ENCODE assay signal across 8 cellular contexts in genomic region chr11:10659339-10660216, GRCh38. TPM values are rescaled to one million over a fixed set of nuclear protein-coding genes. Genes with fewer than 3 reads are reported as not detected.
DNase-seq lines count a peak whose midpoint lies in the region; ATAC-seq, FAIRE-seq and TF ChIP-seq lines count a peak whose summit lies in the region.

No MANE protein-coding gene starts in this region.

- H3K36me3 Mint-ChIP-seq in T-helper 2 cell treated with Interferon-gamma antibody and Interleukin-4, amounts not matched to agents 5 μg/mL and 100 μg/mL, for 36 hours (ENCODE audit: low read depth): no peaks in the 10 kb centered on the region
- H3K36me3 Mint-ChIP-seq in activated B cell treated with CpG ODN at 0.5 μM for 24 hours (ENCODE audit: low read depth) (no peaks in the 10 kb centered on the region), natural killer cell (no peaks in the 10 kb centered on the region)

- no peak for ATAC-seq in activated B cell treated with CpG ODN at 0.5 μM for 24 hours (ENCODE audit: low read depth)
- no peak for ATAC-seq in GM21528 (IDR thresholded peaks at IDR 0.05; ENCODE audit: low FRiP score, unreplicated experiment)
- no peak for ATAC-seq in GM19324 (IDR thresholded peaks at IDR 0.05; ENCODE audit: low FRiP score, unreplicated experiment)
- no peak for ATAC-seq in natural killer cell

- H3K4me3 ChIP-seq in keratinocyte (ENCODE audit: control insufficient read depth in 2 of 3, extremely low read depth in 1 of 3, insufficient read depth in 2 of 3, low read depth in 1 of 3, low read length in 3 of 3) (no peak overlapping the region), subcutaneous abdominal adipose tissue (ENCODE audit: low read depth in 1 of 5, low read length in 5 of 5) (no peak overlapping the region)

- CTCF ChIA-PET in activated B cell treated with CpG ODN at 0.5 μM for 24 hours (lab: Charles Lee): interaction anchor here (1.3 kb wide), 1 partner anchor 246 kb away, joined by 3 read pairs; no protein-coding TSS in a partner anchor

- H3K9me3 Mint-ChIP-seq in T-helper 2 cell treated with Interferon-gamma antibody and Interleukin-4, amounts not matched to agents 5 μg/mL and 100 μg/mL, for 36 hours: no peaks in the 10 kb centered on the region
- H3K9me3 Mint-ChIP-seq in activated B cell treated with CpG ODN at 0.5 μM for 24 hours (no peaks in the 10 kb centered on the region), natural killer cell (no peaks in the 10 kb centered on the region)

- H3K9ac ChIP-seq in keratinocyte (ENCODE audit: control insufficient read depth, extremely low read depth, insufficient read depth, low read length): peak overlapping the region; percentile 24
- peak overlapping the region in 1 of 5 donors; percentile 31 for H3K9ac ChIP-seq in subcutaneous abdominal adipose tissue (ENCODE audit: low read length in 5 of 5)

- POLR2A ChIA-PET in activated B cell treated with CpG ODN at 0.5 μM for 24 hours (lab: Charles Lee): no interaction called here

- H3K36me3 ChIP-seq in keratinocyte (ENCODE audit: control insufficient read depth in 2 of 2, extremely low read depth in 1 of 2, insufficient read depth in 2 of 2, low read length in 2 of 2): no peaks in the 10 kb centered on the region
- H3K36me3 ChIP-seq in subcutaneous abdominal adipose tissue (ENCODE audit: control insufficient read depth in 5 of 5, insufficient read depth in 5 of 5, low read length in 5 of 5): no peaks in the 10 kb centered on the region

- intact Hi-C loops in activated B cell treated with CpG ODN at 0.5 μM for 24 hours (cut with micrococcal nuclease): loop anchor here (5.0 kb wide), 1 partner anchor 52 kb away; no protein-coding TSS in a partner anchor
- intact Hi-C loops in natural killer cell (cut with micrococcal nuclease): no loop called here

- no peak overlapping the region for H3K4me3 Mint-ChIP-seq in T-helper 2 cell treated with Interferon-gamma antibody and Interleukin-4, amounts not matched to agents 5 μg/mL and 100 μg/mL, for 36 hours
- no peak overlapping the region for H3K4me3 Mint-ChIP-seq in activated B cell treated with CpG ODN at 0.5 μM for 24 hours
- no peak overlapping the region for H3K4me3 Mint-ChIP-seq in natural killer cell

- H3K27ac ChIP-seq in keratinocyte (ENCODE audit: control insufficient read depth, insufficient read depth, low read length): peak overlapping the region; percentile 39
- peak overlapping the region; percentile 66 for H3K27ac ChIP-seq in subcutaneous abdominal adipose tissue (ENCODE audit: low read depth, low read length)

- peak overlapping the region; percentile 42 for H3K4me2 ChIP-seq in keratinocyte (ENCODE audit: control insufficient read depth, extremely low read depth, insufficient read depth, low read depth, low read length)

- H3K4me1 Mint-ChIP-seq in T-helper 2 cell treated with Interferon-gamma antibody and Interleukin-4, amounts not matched to agents 5 μg/mL and 100 μg/mL, for 36 hours (ENCODE audit: low read depth): peaks cover 18% of the 10 kb centered on the region
- peaks cover 57% of the 10 kb centered on the region for H3K4me1 Mint-ChIP-seq in activated B cell treated with CpG ODN at 0.5 μM for 24 hours
- H3K4me1 Mint-ChIP-seq in natural killer cell: peaks cover 0 to 5% of the 10 kb centered on the region in 2 donors

- no peak for FAIRE-seq in keratinocyte (lab: Jason Lieb, UNC)

- DNase-seq in T-helper 2 cell treated with Interferon-gamma antibody and Interleukin-4, amounts not matched to agents 5 μg/mL and 100 μg/mL, for 36 hours (ENCODE audit: low spot score): peak; percentile 36
- no peak for DNase-seq in T-helper 2 cell
- no peak for DNase-seq in activated B cell treated with CpG ODN at 0.5 μM for 24 hours
- no peak for DNase-seq in keratinocyte (ENCODE audit: low read depth, low spot score)
- DNase-seq in natural killer cell: no peak

- no peaks in the 10 kb centered on the region for H4K20me1 ChIP-seq in keratinocyte (ENCODE audit: control insufficient read depth, extremely low read depth, insufficient read depth, low read length)

- no peak for TF ChIP-seq CTCF in activated B cell treated with CpG ODN at 0.5 μM for 24 hours (IDR thresholded peaks at IDR 0.05)
- TF ChIP-seq CTCF in keratinocyte (optimal IDR thresholded peaks at IDR 0.05 in 1 of 3, IDR thresholded peaks at IDR 0.05 in 1 of 3, conservative IDR thresholded peaks at IDR 0.05 in 1 of 3; ENCODE audit: extremely low read depth in 1 of 3, insufficient read depth in 2 of 3, low read length in 3 of 3): no peak
- no peak for TF ChIP-seq CTCF in natural killer cell (IDR thresholded peaks at IDR 0.05)

- no peaks in the 10 kb centered on the region for H3K27me3 Mint-ChIP-seq in T-helper 2 cell treated with Interferon-gamma antibody and Interleukin-4, amounts not matched to agents 5 μg/mL and 100 μg/mL, for 36 hours (ENCODE audit: low read depth)
- H3K27me3 Mint-ChIP-seq in activated B cell treated with CpG ODN at 0.5 μM for 24 hours (no peaks in the 10 kb centered on the region), natural killer cell (ENCODE audit: low read depth in 2 of 2) (peaks cover 0 to 3% of the 10 kb centered on the region in 2 donors)

- H2AFZ ChIP-seq in keratinocyte (ENCODE audit: control insufficient read depth, low read length): peak overlapping the region; percentile 50

- no peaks in the 10 kb centered on the region for H3K79me2 ChIP-seq in keratinocyte (ENCODE audit: control insufficient read depth, insufficient read depth, low read length)

- H3K4me1 ChIP-seq in keratinocyte (ENCODE audit: control insufficient read depth, extremely low read depth, insufficient read depth, low read length) (peaks cover 41% of the 10 kb centered on the region), subcutaneous abdominal adipose tissue (ENCODE audit: control insufficient read depth in 5 of 5, insufficient read depth in 5 of 5, low read length in 5 of 5) (peaks cover 9 to 63% (median 49%) of the 10 kb centered on the region in 5 donors)

- H3K27ac Mint-ChIP-seq in T-helper 2 cell treated with Interferon-gamma antibody and Interleukin-4, amounts not matched to agents 5 μg/mL and 100 μg/mL, for 36 hours: no peak overlapping the region
- H3K27ac Mint-ChIP-seq in activated B cell treated with CpG ODN at 0.5 μM for 24 hours (peak overlapping the region; percentile 22), natural killer cell (no peak overlapping the region)

- H3K9me3 ChIP-seq in keratinocyte (ENCODE audit: control insufficient read depth, low read depth, low read length) (no peaks in the 10 kb centered on the region), subcutaneous abdominal adipose tissue (ENCODE audit: control insufficient read depth in 5 of 5, low read length in 5 of 5) (no peaks in the 10 kb centered on the region)

- dilution Hi-C loops in keratinocyte (cut with MboI; ENCODE audit: extremely low pct_ligation_motif_present, low sequenced_read_pairs): no loop called here

- no peaks in the 10 kb centered on the region for H3K9me1 ChIP-seq in keratinocyte (ENCODE audit: control insufficient read depth, extremely low read depth, insufficient read depth, low read length)

- no peaks in the 10 kb centered on the region for H3K27me3 ChIP-seq in keratinocyte (ENCODE audit: control insufficient read depth, extremely low read depth, insufficient read depth, low read length)
- H3K27me3 ChIP-seq in subcutaneous abdominal adipose tissue (ENCODE audit: control insufficient read depth in 5 of 5, insufficient read depth in 4 of 5, low read length in 5 of 5): no peaks in the 10 kb centered on the region

RNA-seq across cellular contexts. Expression of gene IRAG1, which starts 34.0 kb away (rescaled TPM):
- total RNA-seq in activated B cell treated with CpG ODN at 0.5 μM for 24 hours (not detected in 2 replicates), natural killer cell (under 1 TPM in 2 of 3 donors, not detected in 1; 0.50 to 0.54 TPM)
- 0.37 to 0.71 TPM (median 0.51 TPM) in 3 replicates for polyA plus RNA-seq in keratinocyte
- 0.70 TPM for polyA plus RNA-seq in keratinocyte (2011; ENCODE audit: low read depth)
- 0.30 and 0.64 TPM in 2 replicates for polyA plus RNA-seq in keratinocyte (2011; cell fraction: cytosol; rRNA removed)
- polyA plus RNA-seq in keratinocyte (2011; cell fraction: nucleus; rRNA removed): 0.57 and 0.60 TPM in 2 replicates
- 0.23 and 0.75 TPM in 2 replicates for polyA plus RNA-seq in keratinocyte (2012; ENCODE audit: low replicate concordance)
- 0.33 to 0.99 TPM (median 0.83 TPM) in 3 replicates for polyA minus RNA-seq in keratinocyte
- 0.38 TPM for polyA minus RNA-seq in keratinocyte (2011; cell fraction: cytosol; rRNA and poly(A)+ RNA removed)
- polyA minus RNA-seq in keratinocyte (2011; cell fraction: nucleus; rRNA and poly(A)+ RNA removed): 0.32 and 1.8 TPM in 2 replicates
